In genomic region chr10:3636356-3637181, GRCh38 we compare ENCODE assay signal across 15 cellular contexts.
A peak's percentile ranks its signal among the peaks of the same experiment; 100 is the strongest.
DNase-seq lines count a peak whose midpoint lies in the region; FAIRE-seq and TF ChIP-seq lines count a peak whose summit lies in the region.
"Had no signal": no experiment of that assay in that cellular context is flagged by ENCODE, and none has a peak within 500 bp of the region (broad histone marks: within the 10 kb centered on the region; RNA-seq: fewer than 3 reads in every experiment).

No MANE protein-coding gene starts in this region.

- FAIRE-seq in astrocyte (lab: Jason Lieb, UNC) = no peak

- no peaks in the 10 kb centered on the region for H3K9me3 ChIP-seq in astrocyte (ENCODE audit: insufficient read depth, low read depth, low read length)
- H3K9me3 ChIP-seq: SJSA1, vagina had no signal

- no peaks in the 10 kb centered on the region for H4K20me1 ChIP-seq in astrocyte (ENCODE audit: insufficient read depth, low read length)

- no peak overlapping the region for H2AFZ ChIP-seq in astrocyte (ENCODE audit: low read depth, low read length)

- no peak overlapping the region for H3K4me3 ChIP-seq in astrocyte (ENCODE audit: insufficient read depth, low read depth, low read length)
- H3K4me3 ChIP-seq: SJSA1, vagina had no signal

- no peak overlapping the region for H3K27ac ChIP-seq in astrocyte (ENCODE audit: low read depth, low read length)
- H3K27ac ChIP-seq: SJSA1, vagina had no signal

- H3K27me3 Mint-ChIP-seq in astrocyte (ENCODE audit: low read depth, unreplicated experiment) (no peaks in the 10 kb centered on the region), nephron progenitor cell (ENCODE audit: low read depth, poor library complexity) (peaks cover 6% of the 10 kb centered on the region), glutamatergic neuron (ENCODE audit: unreplicated experiment) (peaks cover 4% of the 10 kb centered on the region)
- H3K27me3 Mint-ChIP-seq: activated CD8-positive, alpha-beta T cell treated with anti-CD3 and anti-CD28 coated beads for 36 hours; CD4-positive, CD25-positive, alpha-beta regulatory T cell had no signal

- H3K4me3 Mint-ChIP-seq in astrocyte (ENCODE audit: unreplicated experiment) (no peak overlapping the region), nephron progenitor cell (no peak overlapping the region), glutamatergic neuron (ENCODE audit: unreplicated experiment) (no peak overlapping the region)
- H3K4me3 Mint-ChIP-seq: activated CD8-positive, alpha-beta T cell treated with anti-CD3 and anti-CD28 coated beads for 36 hours; CD4-positive, CD25-positive, alpha-beta regulatory T cell had no signal

- H3K79me2 ChIP-seq in astrocyte (ENCODE audit: insufficient read depth, low read length) = no peaks in the 10 kb centered on the region

- no peaks in the 10 kb centered on the region for H3K36me3 Mint-ChIP-seq in astrocyte (ENCODE audit: low read depth, unreplicated experiment)
- no peaks in the 10 kb centered on the region for H3K36me3 Mint-ChIP-seq in nephron progenitor cell (ENCODE audit: low read depth)
- H3K36me3 Mint-ChIP-seq in glutamatergic neuron (ENCODE audit: unreplicated experiment) = no peaks in the 10 kb centered on the region
- H3K36me3 Mint-ChIP-seq: CD4-positive, CD25-positive, alpha-beta regulatory T cell had no signal

- H3K4me1 ChIP-seq in astrocyte (ENCODE audit: insufficient read depth, low read length) = no peaks in the 10 kb centered on the region
- H3K4me1 ChIP-seq: vagina had no signal

- H3K27ac Mint-ChIP-seq in astrocyte (ENCODE audit: unreplicated experiment) (no peak overlapping the region), nephron progenitor cell (peak overlapping the region; percentile 50), glutamatergic neuron (ENCODE audit: unreplicated experiment) (no peak overlapping the region)
- H3K27ac Mint-ChIP-seq: activated CD8-positive, alpha-beta T cell treated with anti-CD3 and anti-CD28 coated beads for 36 hours; activated T-helper 2 cell treated with anti-CD3 and anti-CD28 coated beads, Interferon-gamma antibody, Interleukin-2, Interleukin-4, amounts not matched to agents 10 μg/mL and 5 μg/mL and 100 μg/mL, durations not matched to agents 14 hours and 24 hours and 36 hours; CD4-positive, CD25-positive, alpha-beta regulatory T cell had no signal

- H3K4me2 ChIP-seq in astrocyte (ENCODE audit: low read length) = no peak overlapping the region

- no peaks in the 10 kb centered on the region for H3K36me3 ChIP-seq in astrocyte (ENCODE audit: insufficient read depth, low read length)
- H3K36me3 ChIP-seq: SJSA1, vagina had no signal

- peaks cover 17% of the 10 kb centered on the region for H3K4me1 Mint-ChIP-seq in astrocyte (ENCODE audit: low read depth, unreplicated experiment)
- peaks cover 11% of the 10 kb centered on the region for H3K4me1 Mint-ChIP-seq in nephron progenitor cell
- peaks cover 12% of the 10 kb centered on the region for H3K4me1 Mint-ChIP-seq in glutamatergic neuron (ENCODE audit: low read depth, unreplicated experiment)

- H3K9me3 Mint-ChIP-seq in astrocyte (ENCODE audit: unreplicated experiment) = no peaks in the 10 kb centered on the region
- no peaks in the 10 kb centered on the region for H3K9me3 Mint-ChIP-seq in nephron progenitor cell
- peaks cover 5% of the 10 kb centered on the region for H3K9me3 Mint-ChIP-seq in glutamatergic neuron (ENCODE audit: unreplicated experiment)
- H3K9me3 Mint-ChIP-seq: activated CD8-positive, alpha-beta T cell treated with anti-CD3 and anti-CD28 coated beads for 36 hours; activated T-helper 2 cell treated with anti-CD3 and anti-CD28 coated beads, Interferon-gamma antibody, Interleukin-2, Interleukin-4, amounts not matched to agents 10 μg/mL and 5 μg/mL and 100 μg/mL, durations not matched to agents 14 hours and 24 hours and 36 hours; CD4-positive, CD25-positive, alpha-beta regulatory T cell had no signal

- TF ChIP-seq CTCF in astrocyte (IDR thresholded peaks at IDR 0.05; ENCODE audit: insufficient read depth, low read depth, low read length) (no peak), nephron progenitor cell (IDR thresholded peaks at IDR 0.05) (no peak), glutamatergic neuron (IDR thresholded peaks at IDR 0.05; ENCODE audit: partially characterized antibody, unreplicated experiment) (no peak)

- no peaks in the 10 kb centered on the region for H3K27me3 ChIP-seq in astrocyte (ENCODE audit: insufficient read depth, low read length)
- H3K27me3 ChIP-seq: SJSA1, vagina had no signal

- DNase-seq in GM03348 (ENCODE audit: low spot score) (peak; percentile 37), NCI-H187 (lab: John Stamatoyannopoulos, UW) (peak; percentile 29 to 80), astrocyte (ENCODE audit: low read depth) (peak; percentile 79), nephron progenitor cell (no peak), COLO829 (ENCODE audit: low spot score) (no peak), glutamatergic neuron (no peak)
- no peak for DNase-seq in activated CD4-positive, CD25-positive, alpha-beta regulatory T cell treated with anti-CD3 and anti-CD28 coated beads, Interleukin-2, amount 50 U/mL, for 72 hours
- DNase-seq: activated CD8-positive, alpha-beta T cell treated with anti-CD3 and anti-CD28 coated beads for 36 hours; aorta; CD4-positive, CD25-positive, alpha-beta regulatory T cell; MV-4-11; stimulated activated naive CD8-positive, alpha-beta T cell treated with anti-CD3 and anti-CD28 coated beads, Interleukin-15, Interleukin-2, amounts not matched to agents 100 U/mL and 50 U/mL, for 24 hours had no signal

- no peak overlapping the region for H3K9ac ChIP-seq in astrocyte (ENCODE audit: low read length)

Comparison
In these comparisons a context has a peak if more than half of its experiments do, and no peak if none do; other contexts are left out.
1. DNase-seq: peak in GM03348 (single experiment), NCI-H187 (2 of 2) and astrocyte (single experiment); none in nephron progenitor cell (single experiment), COLO829 (single experiment), glutamatergic neuron (single experiment) and activated CD4-positive, CD25-positive, alpha-beta regulatory T cell treated with anti-CD3 and anti-CD28 coated beads, Interleukin-2, amount 50 U/mL, for 72 hours (single experiment).